1 cellular context compared by ENCODE assay signal in genomic region chr3:43869491-43869890, GRCh38.
TF ChIP-seq lines count a peak whose summit lies in the region.

No MANE protein-coding gene starts in this region.

TF ChIP-seq in H1, 55 proteins besides CTCF, POLR2A, EP300 and RAD21 (continued from another document):
- TF ChIP-seq KDM4A (IDR thresholded peaks at IDR 0.05; ENCODE audit: low read depth, low read length, severe bottlenecking) (no peak), NANOG (IDR thresholded peaks at IDR 0.05; ENCODE audit: insufficient read depth, low read depth, low read length, poor library complexity, severe bottlenecking) (no peak), JUN (IDR thresholded peaks at IDR 0.05; ENCODE audit: low read depth, low read length) (no peak), E2F6 (IDR thresholded peaks at IDR 0.05) (no peak), GTF2F1 (IDR thresholded peaks at IDR 0.05; ENCODE audit: borderline replicate concordance, low read depth, low read length) (no peak), ASH2L (IDR thresholded peaks at IDR 0.05; ENCODE audit: low read length) (no peak), KDM5A (IDR thresholded peaks at IDR 0.05; ENCODE audit: low read length) (no peak)
